In genomic region chr3:195113536-195113935, GRCh38 we compare ENCODE assay signal across 30 cellular contexts.
"Had no signal": no experiment of that assay in that cellular context is flagged by ENCODE, and none has a peak within 500 bp of the region (broad histone marks: within the 10 kb centered on the region; RNA-seq: fewer than 3 reads in every experiment).

No MANE protein-coding gene starts in this region.

- DNase-seq: activated CD4-positive, alpha-beta T cell treated with anti-CD3 and anti-CD28 coated beads, Interleukin-2, amount 10 ng/mL, durations not matched to agents 24 days and 14 days; activated CD4-positive, alpha-beta T cell treated with anti-CD3 and anti-CD28 coated beads, Interleukin-2, amount 50 U/mL, for 4 hours; activated CD8-positive, alpha-beta T cell treated with anti-CD3 and anti-CD28 coated beads, Interleukin-2, amount 10 ng/mL, durations not matched to agents 7 days and 5 days; activated gamma-delta T cell; activated naive CD4-positive, alpha-beta T cell treated with Interleukin-2 at 50 U/mL for 16 hours; activated T-cell treated with anti-CD3 and anti-CD28 coated beads, Interleukin-2, amount 50 U/mL, for 24 hours; anterior cingulate cortex; central memory CD4-positive, alpha-beta T cell; MM.1S; MV-4-11; NCI-H1092 treated with DMSO at 0.1 percent for 48 hours; NCI-H146; NCI-H187; NCI-H2029 treated with DMSO at 0.1 percent for 48 hours; NCI-H2107; NCI-H2171; NCI-H510A; NCI-H526; NCI-H748 treated with DMSO at 0.1 percent for 48 hours; NK-92 treated with Interleukin-12 subunit alpha and Interleukin-12 subunit beta, amount 100 ng/mL, for 24 hours; PC-3; Right ventricle myocardium superior; SW 1271; T-helper 1 cell; T1000; WERI-Rb-1 had no signal

- ATAC-seq: activated CD8-positive, alpha-beta T cell treated with anti-CD3 and anti-CD28 coated beads, Interleukin-2, amount 10 ng/mL, durations not matched to agents 7 days and 5 days; PC-3 had no signal

- H3K27ac ChIP-seq: KMS-11, RWPE1, WERI-Rb-1 had no signal

- H3K4me2 ChIP-seq: KMS-11 had no signal

- H3K9ac ChIP-seq: KMS-11 had no signal

- H3K36me3 ChIP-seq: WERI-Rb-1 had no signal

- FAIRE-seq: bronchial epithelial cell, RCC 7860 had no signal
